In genomic region chr17:19737305-19738072, GRCh38 we compare ENCODE assay signal across 33 cellular contexts. TPM values are rescaled to one million over a fixed set of nuclear protein-coding genes. Genes with fewer than 3 reads are reported as not detected.
"Had no signal": no experiment of that assay in that cellular context is flagged by ENCODE, and none has a peak within 500 bp of the region (broad histone marks: within the 10 kb centered on the region; RNA-seq: fewer than 3 reads in every experiment).

No MANE protein-coding gene starts in this region.

- H3K36me3 ChIP-seq: colonic mucosa, esophagus muscularis mucosa, gastroesophageal sphincter, heart left ventricle, left lung, lower lobe of right lung, neutrophil, prostate gland, thoracic aorta, tibial nerve, upper lobe of left lung, uterus had no signal

- H3K9me3 Mint-ChIP-seq: dendritic cell treated with granulocyte-macrophage colony-stimulating factor and Interleukin-4, amounts not matched to agents 40 ng/mL and 50 ng/mL, for 4 days; endodermal cell; naive thymus-derived CD8-positive, alpha-beta T cell; nephron progenitor cell; stimulated activated naive B cell treated with anti-CD40 and anti-IgM and Interleukin-4, amounts not matched to agents 10 μg/mL and 1 μg/mL and 100 μg/mL, for 72 hours; stimulated activated naive CD8-positive, alpha-beta T cell treated with anti-CD3 and anti-CD28 coated beads, Interleukin-15, Interleukin-2, amounts not matched to agents 100 ng/mL and 50 ng/mL, for 24 hours had no signal

- FAIRE-seq: endothelial cell of umbilical vein, islet of Langerhans, small intestine had no signal

- H3K4me3 ChIP-seq: colonic mucosa, esophagus muscularis mucosa, gastroesophageal sphincter, heart left ventricle, left lung, lower lobe of right lung, prostate gland, thoracic aorta, tibial nerve, upper lobe of left lung, uterus had no signal

- H3K27me3 Mint-ChIP-seq: dendritic cell treated with granulocyte-macrophage colony-stimulating factor and Interleukin-4, amounts not matched to agents 40 ng/mL and 50 ng/mL, for 4 days; naive thymus-derived CD8-positive, alpha-beta T cell; stimulated activated naive CD8-positive, alpha-beta T cell treated with anti-CD3 and anti-CD28 coated beads, Interleukin-15, Interleukin-2, amounts not matched to agents 100 ng/mL and 50 ng/mL, for 24 hours had no signal

- H3K27me3 ChIP-seq: colonic mucosa, esophagus muscularis mucosa, foreskin keratinocyte, gastroesophageal sphincter, heart left ventricle, left lung, neutrophil, tibial nerve, upper lobe of left lung, uterus had no signal

- H3K4me1 ChIP-seq: esophagus muscularis mucosa, foreskin keratinocyte, gastroesophageal sphincter, heart left ventricle, left lung, prostate gland, upper lobe of left lung, uterus had no signal

- H3K27ac Mint-ChIP-seq: dendritic cell treated with granulocyte-macrophage colony-stimulating factor and Interleukin-4, amounts not matched to agents 40 ng/mL and 50 ng/mL, for 4 days; endodermal cell; naive thymus-derived CD8-positive, alpha-beta T cell; nephron progenitor cell; stimulated activated naive CD8-positive, alpha-beta T cell treated with anti-CD3 and anti-CD28 coated beads, Interleukin-15, Interleukin-2, amounts not matched to agents 100 ng/mL and 50 ng/mL, for 24 hours had no signal

- H3K9me3 ChIP-seq: colonic mucosa, esophagus muscularis mucosa, gastroesophageal sphincter, heart left ventricle, left lung, lower lobe of right lung, neutrophil, prostate gland, thoracic aorta, tibial nerve, upper lobe of left lung, uterus had no signal

- DNase-seq: colonic mucosa; effector CD8-positive, alpha-beta T cell; endodermal cell; foreskin keratinocyte; hippocampal formation; left cardiac atrium; lower lobe of right lung; nephron progenitor cell; small intestine; stimulated activated CD4-positive, alpha-beta T cell treated with anti-CD3 and anti-CD28 coated beads, Interleukin-15, amount 100 ng/mL, for 24 hours; stimulated activated CD4-positive, alpha-beta T cell treated with anti-CD3 and anti-CD28 coated beads, Interleukin-2, amount 100 ng/mL, for 48 hours; stimulated activated naive B cell treated with anti-CD40 and anti-IgM and Interleukin-4, amounts not matched to agents 10 μg/mL and 1 μg/mL and 100 μg/mL, for 72 hours; upper lobe of left lung; uterus had no signal

- H3K27ac ChIP-seq: colonic mucosa, esophagus muscularis mucosa, foreskin keratinocyte, gastroesophageal sphincter, heart left ventricle, left lung, lower lobe of right lung, neutrophil, prostate gland, thoracic aorta, upper lobe of left lung, uterus had no signal

- H3K36me3 Mint-ChIP-seq: naive thymus-derived CD8-positive, alpha-beta T cell; stimulated activated naive B cell treated with anti-CD40 and anti-IgM and Interleukin-4, amounts not matched to agents 10 μg/mL and 1 μg/mL and 100 μg/mL, for 72 hours had no signal

- H3K4me3 Mint-ChIP-seq: dendritic cell treated with granulocyte-macrophage colony-stimulating factor and Interleukin-4, amounts not matched to agents 40 ng/mL and 50 ng/mL, for 4 days; endodermal cell; naive thymus-derived CD8-positive, alpha-beta T cell; nephron progenitor cell; stimulated activated naive B cell treated with anti-CD40 and anti-IgM and Interleukin-4, amounts not matched to agents 10 μg/mL and 1 μg/mL and 100 μg/mL, for 72 hours; stimulated activated naive CD8-positive, alpha-beta T cell treated with anti-CD3 and anti-CD28 coated beads, Interleukin-15, Interleukin-2, amounts not matched to agents 100 ng/mL and 50 ng/mL, for 24 hours had no signal

- H3K4me1 Mint-ChIP-seq: naive thymus-derived CD8-positive, alpha-beta T cell; stimulated activated naive B cell treated with anti-CD40 and anti-IgM and Interleukin-4, amounts not matched to agents 10 μg/mL and 1 μg/mL and 100 μg/mL, for 72 hours had no signal

- ATAC-seq: foreskin keratinocyte; gastroesophageal sphincter; left cardiac atrium; left lung; lower lobe of right lung; naive thymus-derived CD8-positive, alpha-beta T cell had no signal

RNA-seq across cellular contexts. Expression of gene ALDH3A1, which starts 10.6 kb away (rescaled TPM):
- total RNA-seq: chondrocyte; naive thymus-derived CD8-positive, alpha-beta T cell had no signal

RNA-seq across cellular contexts. Expression of gene SLC47A2, which starts 21.1 kb away (rescaled TPM):
- total RNA-seq: chondrocyte; endodermal cell; endothelial cell of umbilical vein; epithelial cell of proximal tubule; esophagus muscularis mucosa; fibroblast of lung; gastroesophageal sphincter; kidney epithelial cell; left cardiac atrium; left lung; lower lobe of right lung; mesenteric fat pad; naive thymus-derived CD8-positive, alpha-beta T cell; prostate gland; right cardiac atrium; thoracic aorta; tibial nerve had no signal
- polyA plus RNA-seq: endothelial cell of umbilical vein; fibroblast of lung; heart left ventricle; naive thymus-derived CD8-positive, alpha-beta T cell; right cardiac atrium had no signal
